ENCODE assay signal across 25 cellular contexts in genomic region chr9:116382053-116382452, GRCh38.
"Had no signal": no experiment of that assay in that cellular context is flagged by ENCODE, and none has a peak within 500 bp of the region (broad histone marks: within the 10 kb centered on the region; RNA-seq: fewer than 3 reads in every experiment).

No MANE protein-coding gene starts in this region.

- H3K9me3 ChIP-seq: left ventricle myocardium inferior, mucosa of descending colon, pancreas, prostate gland, sigmoid colon, stomach, testis, thyroid gland, transverse colon, upper lobe of left lung, vagina had no signal

- H3K79me2 ChIP-seq: hepatocyte had no signal

- H3K4me2 ChIP-seq: hepatocyte had no signal

- ATAC-seq: mucosa of descending colon; naive thymus-derived CD8-positive, alpha-beta T cell; pancreas; right cardiac atrium; stimulated activated naive B cell treated with anti-CD40 and anti-IgM and Interleukin-4, amounts not matched to agents 10 μg/mL and 1 μg/mL and 100 μg/mL, for 72 hours; stimulated activated naive CD8-positive, alpha-beta T cell treated with anti-CD3 and anti-CD28 coated beads, Interleukin-15, Interleukin-2, amounts not matched to agents 100 U/mL and 50 U/mL, for 24 hours had no signal

- DNase-seq: islet precursor cell; left ventricle myocardium inferior; midbrain; mucosa of descending colon; naive thymus-derived CD8-positive, alpha-beta T cell; nucleus accumbens; pancreas; retina; right cardiac atrium; sigmoid colon; stimulated activated CD4-positive, alpha-beta T cell treated with anti-CD3 and anti-CD28 coated beads, Interleukin-12 subunit alpha, Interleukin-12 subunit beta, amount 100 ng/mL, for 4 hours; stimulated activated CD4-positive, alpha-beta T cell treated with anti-CD3 and anti-CD28 coated beads, Interleukin-15, amount 100 ng/mL, for 24 hours; stimulated activated CD4-positive, alpha-beta T cell treated with anti-CD3 and anti-CD28 coated beads, Interleukin-2, amount 100 ng/mL, for 24 hours; stimulated activated CD4-positive, alpha-beta T cell treated with anti-CD3 and anti-CD28 coated beads, Interleukin-4, amount 100 ng/mL, for 1 hour; stimulated activated naive B cell treated with anti-CD40 and anti-IgM and Interleukin-4, amounts not matched to agents 10 μg/mL and 1 μg/mL and 100 μg/mL, for 72 hours; stimulated activated naive CD8-positive, alpha-beta T cell treated with anti-CD3 and anti-CD28 coated beads, Interleukin-15, Interleukin-2, amounts not matched to agents 100 U/mL and 50 U/mL, for 24 hours; stomach; testis; thyroid gland; transverse colon; upper lobe of left lung had no signal

- H2AFZ ChIP-seq: hepatocyte had no signal

- H3K4me1 ChIP-seq: pancreas, prostate gland, stomach, testis, transverse colon, upper lobe of left lung, vagina had no signal

- H3K27ac ChIP-seq: hepatocyte, left ventricle myocardium inferior, pancreas, prostate gland, sigmoid colon, stomach, testis, thyroid gland, transverse colon, upper lobe of left lung, vagina had no signal

- H3K4me3 ChIP-seq: hepatocyte, left ventricle myocardium inferior, lung, mucosa of descending colon, pancreas, prostate gland, sigmoid colon, stomach, testis, thyroid gland, transverse colon, upper lobe of left lung, vagina had no signal

- H3K36me3 ChIP-seq: left ventricle myocardium inferior, pancreas, prostate gland, sigmoid colon, thyroid gland, transverse colon, upper lobe of left lung, vagina had no signal

- H3K27me3 ChIP-seq: hepatocyte, pancreas, sigmoid colon, stomach, testis, thyroid gland, transverse colon, upper lobe of left lung, vagina had no signal
